Comparison of ENCODE assay signal across 1 cellular context in the genomic region with DNA sequence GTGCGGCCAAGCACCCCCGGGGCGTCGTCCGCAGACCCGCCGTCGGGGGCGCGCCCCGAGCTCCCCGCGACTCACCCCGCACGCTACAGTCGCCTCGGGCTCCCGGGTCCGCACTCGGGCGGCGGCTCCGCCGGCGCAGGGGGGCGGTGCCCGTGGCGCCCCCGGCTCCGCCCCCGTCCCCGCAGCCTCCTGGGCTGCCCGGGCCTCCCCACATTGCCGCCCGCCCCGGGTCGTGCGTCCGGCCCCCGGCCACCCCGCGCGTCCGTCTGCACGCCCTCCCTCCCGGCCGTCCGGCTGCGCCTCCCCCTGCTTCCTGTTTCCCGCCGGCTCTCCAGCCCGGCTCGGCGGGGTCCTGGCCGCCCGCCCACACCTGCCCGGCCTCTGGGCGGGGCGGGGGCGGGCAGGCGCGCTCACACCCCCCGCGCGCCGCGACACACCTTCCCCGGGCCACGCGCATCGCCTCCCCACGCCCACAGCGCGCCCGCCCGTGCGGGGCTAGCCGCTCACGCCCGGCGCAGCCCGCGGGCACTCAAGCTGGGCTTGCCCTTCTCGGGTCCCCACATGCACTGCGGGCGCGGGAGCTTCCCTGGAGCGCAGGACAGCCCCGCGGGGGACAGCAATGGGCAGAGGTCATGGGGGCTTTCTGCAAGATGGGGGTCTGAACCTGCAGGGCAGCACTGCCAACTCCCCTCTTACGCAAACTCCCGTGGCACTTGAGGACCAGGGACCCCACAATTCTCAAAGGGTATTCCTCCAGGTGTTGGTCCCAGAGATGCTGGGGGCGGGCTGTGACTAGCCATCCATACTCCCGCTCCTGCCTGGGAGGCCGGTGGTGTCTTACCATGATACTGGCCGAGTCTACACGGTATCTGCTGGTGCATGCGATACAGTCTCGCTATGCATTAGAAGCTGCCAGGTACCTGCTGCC.
TF ChIP-seq lines count a peak whose summit lies in the region.

A gene with protein sequence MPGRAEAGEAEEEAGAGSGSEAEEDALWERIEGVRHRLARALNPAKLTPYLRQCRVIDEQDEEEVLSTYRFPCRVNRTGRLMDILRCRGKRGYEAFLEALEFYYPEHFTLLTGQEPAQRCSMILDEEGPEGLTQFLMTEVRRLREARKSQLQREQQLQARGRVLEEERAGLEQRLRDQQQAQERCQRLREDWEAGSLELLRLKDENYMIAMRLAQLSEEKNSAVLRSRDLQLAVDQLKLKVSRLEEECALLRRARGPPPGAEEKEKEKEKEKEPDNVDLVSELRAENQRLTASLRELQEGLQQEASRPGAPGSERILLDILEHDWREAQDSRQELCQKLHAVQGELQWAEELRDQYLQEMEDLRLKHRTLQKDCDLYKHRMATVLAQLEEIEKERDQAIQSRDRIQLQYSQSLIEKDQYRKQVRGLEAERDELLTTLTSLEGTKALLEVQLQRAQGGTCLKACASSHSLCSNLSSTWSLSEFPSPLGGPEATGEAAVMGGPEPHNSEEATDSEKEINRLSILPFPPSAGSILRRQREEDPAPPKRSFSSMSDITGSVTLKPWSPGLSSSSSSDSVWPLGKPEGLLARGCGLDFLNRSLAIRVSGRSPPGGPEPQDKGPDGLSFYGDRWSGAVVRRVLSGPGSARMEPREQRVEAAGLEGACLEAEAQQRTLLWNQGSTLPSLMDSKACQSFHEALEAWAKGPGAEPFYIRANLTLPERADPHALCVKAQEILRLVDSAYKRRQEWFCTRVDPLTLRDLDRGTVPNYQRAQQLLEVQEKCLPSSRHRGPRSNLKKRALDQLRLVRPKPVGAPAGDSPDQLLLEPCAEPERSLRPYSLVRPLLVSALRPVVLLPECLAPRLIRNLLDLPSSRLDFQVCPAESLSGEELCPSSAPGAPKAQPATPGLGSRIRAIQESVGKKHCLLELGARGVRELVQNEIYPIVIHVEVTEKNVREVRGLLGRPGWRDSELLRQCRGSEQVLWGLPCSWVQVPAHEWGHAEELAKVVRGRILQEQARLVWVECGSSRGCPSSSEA (minus strand): TSS at position 148 of the 928 bp plus-strand sequence. CDS start 215 bp downstream, outside the sequence.

TF ChIP-seq in K562, 482 proteins besides CTCF, POLR2A, EP300 and RAD21 (continues in another document):
- TF ChIP-seq MAZ (CRISPR knock-in tag; conservative IDR thresholded peaks at IDR 0.05 in 1 of 2, IDR thresholded peaks at IDR 0.05 in 1 of 2): no peak
- TF ChIP-seq RBM34 (IDR thresholded peaks at IDR 0.05; ENCODE audit: borderline replicate concordance, insufficient read depth, low read length): no peak
- no peak for TF ChIP-seq ILF3 (IDR thresholded peaks at IDR 0.05; ENCODE audit: borderline replicate concordance)
- TF ChIP-seq, protein P1, sequence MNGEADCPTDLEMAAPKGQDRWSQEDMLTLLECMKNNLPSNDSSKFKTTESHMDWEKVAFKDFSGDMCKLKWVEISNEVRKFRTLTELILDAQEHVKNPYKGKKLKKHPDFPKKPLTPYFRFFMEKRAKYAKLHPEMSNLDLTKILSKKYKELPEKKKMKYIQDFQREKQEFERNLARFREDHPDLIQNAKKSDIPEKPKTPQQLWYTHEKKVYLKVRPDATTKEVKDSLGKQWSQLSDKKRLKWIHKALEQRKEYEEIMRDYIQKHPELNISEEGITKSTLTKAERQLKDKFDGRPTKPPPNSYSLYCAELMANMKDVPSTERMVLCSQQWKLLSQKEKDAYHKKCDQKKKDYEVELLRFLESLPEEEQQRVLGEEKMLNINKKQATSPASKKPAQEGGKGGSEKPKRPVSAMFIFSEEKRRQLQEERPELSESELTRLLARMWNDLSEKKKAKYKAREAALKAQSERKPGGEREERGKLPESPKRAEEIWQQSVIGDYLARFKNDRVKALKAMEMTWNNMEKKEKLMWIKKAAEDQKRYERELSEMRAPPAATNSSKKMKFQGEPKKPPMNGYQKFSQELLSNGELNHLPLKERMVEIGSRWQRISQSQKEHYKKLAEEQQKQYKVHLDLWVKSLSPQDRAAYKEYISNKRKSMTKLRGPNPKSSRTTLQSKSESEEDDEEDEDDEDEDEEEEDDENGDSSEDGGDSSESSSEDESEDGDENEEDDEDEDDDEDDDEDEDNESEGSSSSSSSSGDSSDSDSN (IDR thresholded peaks at IDR 0.05; ENCODE audit: borderline replicate concordance in 1 of 2, low read depth in 2 of 2, low read length in 2 of 2): 0 out of 4 replicates have a peak, but pooled peaks of 1 of the 2 experiments have one; percentile 50
- TF ChIP-seq RUNX1 (IDR thresholded peaks at IDR 0.05; ENCODE audit: low read depth): no peak
- no peak for TF ChIP-seq ZNF408 (CRISPR knock-in tag; IDR thresholded peaks at IDR 0.05; ENCODE audit: low read depth)
- TF ChIP-seq, protein P2, sequence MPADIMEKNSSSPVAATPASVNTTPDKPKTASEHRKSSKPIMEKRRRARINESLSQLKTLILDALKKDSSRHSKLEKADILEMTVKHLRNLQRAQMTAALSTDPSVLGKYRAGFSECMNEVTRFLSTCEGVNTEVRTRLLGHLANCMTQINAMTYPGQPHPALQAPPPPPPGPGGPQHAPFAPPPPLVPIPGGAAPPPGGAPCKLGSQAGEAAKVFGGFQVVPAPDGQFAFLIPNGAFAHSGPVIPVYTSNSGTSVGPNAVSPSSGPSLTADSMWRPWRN (IDR thresholded peaks at IDR 0.05; ENCODE audit: low read depth): no peak
- TF ChIP-seq, protein P3, sequence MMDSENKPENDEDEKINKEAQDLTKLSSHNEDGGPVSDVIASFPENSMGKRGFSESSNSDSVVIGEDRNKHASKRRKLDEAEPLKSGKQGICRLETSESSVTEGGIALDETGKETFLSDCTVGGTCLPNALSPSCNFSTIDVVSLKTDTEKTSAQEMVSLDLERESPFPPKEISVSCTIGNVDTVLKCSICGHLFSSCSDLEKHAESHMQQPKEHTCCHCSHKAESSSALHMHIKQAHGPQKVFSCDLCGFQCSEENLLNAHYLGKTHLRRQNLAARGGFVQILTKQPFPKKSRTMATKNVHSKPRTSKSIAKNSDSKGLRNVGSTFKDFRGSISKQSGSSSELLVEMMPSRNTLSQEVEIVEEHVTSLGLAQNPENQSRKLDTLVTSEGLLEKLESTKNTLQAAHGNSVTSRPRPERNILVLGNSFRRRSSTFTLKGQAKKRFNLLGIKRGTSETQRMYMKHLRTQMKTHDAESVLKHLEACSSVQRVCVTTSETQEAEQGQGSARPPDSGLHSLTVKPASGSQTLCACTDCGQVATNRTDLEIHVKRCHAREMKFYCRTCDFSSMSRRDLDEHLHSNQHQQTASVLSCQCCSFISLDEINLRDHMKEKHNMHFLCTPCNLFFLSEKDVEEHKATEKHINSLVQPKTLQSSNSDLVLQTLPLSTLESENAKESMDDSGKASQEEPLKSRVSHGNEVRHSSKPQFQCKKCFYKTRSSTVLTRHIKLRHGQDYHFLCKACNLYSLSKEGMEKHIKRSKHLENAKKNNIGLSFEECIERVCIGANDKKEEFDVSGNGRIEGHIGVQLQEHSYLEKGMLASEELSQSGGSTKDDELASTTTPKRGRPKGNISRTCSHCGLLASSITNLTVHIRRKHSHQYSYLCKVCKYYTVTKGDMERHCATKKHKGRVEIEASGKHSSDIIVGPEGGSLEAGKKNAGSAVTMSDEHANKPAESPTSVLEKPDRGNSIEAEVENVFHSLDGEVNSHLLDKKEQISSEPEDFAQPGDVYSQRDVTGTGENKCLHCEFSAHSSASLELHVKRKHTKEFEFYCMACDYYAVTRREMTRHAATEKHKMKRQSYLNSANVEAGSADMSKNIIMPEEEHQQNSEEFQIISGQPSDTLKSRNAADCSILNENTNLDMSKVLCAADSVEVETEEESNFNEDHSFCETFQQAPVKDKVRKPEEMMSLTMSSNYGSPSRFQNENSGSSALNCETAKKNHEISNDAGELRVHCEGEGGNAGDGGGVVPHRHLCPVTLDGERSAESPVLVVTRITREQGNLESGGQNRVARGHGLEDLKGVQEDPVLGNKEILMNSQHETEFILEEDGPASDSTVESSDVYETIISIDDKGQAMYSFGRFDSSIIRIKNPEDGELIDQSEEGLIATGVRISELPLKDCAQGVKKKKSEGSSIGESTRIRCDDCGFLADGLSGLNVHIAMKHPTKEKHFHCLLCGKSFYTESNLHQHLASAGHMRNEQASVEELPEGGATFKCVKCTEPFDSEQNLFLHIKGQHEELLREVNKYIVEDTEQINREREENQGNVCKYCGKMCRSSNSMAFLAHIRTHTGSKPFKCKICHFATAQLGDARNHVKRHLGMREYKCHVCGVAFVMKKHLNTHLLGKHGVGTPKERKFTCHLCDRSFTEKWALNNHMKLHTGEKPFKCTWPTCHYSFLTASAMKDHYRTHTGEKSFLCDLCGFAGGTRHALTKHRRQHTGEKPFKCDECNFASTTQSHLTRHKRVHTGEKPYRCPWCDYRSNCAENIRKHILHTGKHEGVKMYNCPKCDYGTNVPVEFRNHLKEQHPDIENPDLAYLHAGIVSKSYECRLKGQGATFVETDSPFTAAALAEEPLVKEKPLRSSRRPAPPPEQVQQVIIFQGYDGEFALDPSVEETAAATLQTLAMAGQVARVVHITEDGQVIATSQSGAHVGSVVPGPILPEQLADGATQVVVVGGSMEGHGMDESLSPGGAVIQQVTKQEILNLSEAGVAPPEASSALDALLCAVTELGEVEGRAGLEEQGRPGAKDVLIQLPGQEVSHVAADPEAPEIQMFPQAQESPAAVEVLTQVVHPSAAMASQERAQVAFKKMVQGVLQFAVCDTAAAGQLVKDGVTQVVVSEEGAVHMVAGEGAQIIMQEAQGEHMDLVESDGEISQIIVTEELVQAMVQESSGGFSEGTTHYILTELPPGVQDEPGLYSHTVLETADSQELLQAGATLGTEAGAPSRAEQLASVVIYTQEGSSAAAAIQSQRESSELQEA (IDR thresholded peaks at IDR 0.05; ENCODE audit: low read depth): no peak
- TF ChIP-seq NFATC3 (IDR thresholded peaks at IDR 0.05): no peak
- TF ChIP-seq CCNT2 (IDR thresholded peaks at IDR 0.05; ENCODE audit: borderline replicate concordance, extremely low read depth, insufficient read length, low read depth, low read length): peak; percentile 7
- no peak for TF ChIP-seq POU5F1 (IDR thresholded peaks at IDR 0.05; ENCODE audit: borderline replicate concordance, low read depth, low read length, partially characterized antibody)
- no peak for TF ChIP-seq PTRF (tag; IDR thresholded peaks at IDR 0.05)
- no peak for TF ChIP-seq STAG1 (CRISPR knock-in tag; IDR thresholded peaks at IDR 0.05; ENCODE audit: borderline replicate concordance)
- no peak for TF ChIP-seq CREBBP (IDR thresholded peaks at IDR 0.05; ENCODE audit: low read depth, low read length)
- no peak for TF ChIP-seq SIN3B (IDR thresholded peaks at IDR 0.05; ENCODE audit: low read depth)
- no peak for TF ChIP-seq SIN3A (IDR thresholded peaks at IDR 0.05; ENCODE audit: borderline replicate concordance in 2 of 2, control insufficient read depth in 1 of 2, low read depth in 2 of 2, low read length in 2 of 2)
- TF ChIP-seq BRD4 (IDR thresholded peaks at IDR 0.05): no peak
- no peak for TF ChIP-seq RFX7 (CRISPR knock-in tag; IDR thresholded peaks at IDR 0.05)
- TF ChIP-seq PCBP2 (IDR thresholded peaks at IDR 0.05; ENCODE audit: low read depth, low read length, poor library complexity, severe bottlenecking): no peak
- TF ChIP-seq ZNF764 (CRISPR knock-in tag; IDR thresholded peaks at IDR 0.05; ENCODE audit: low read depth): no peak
- no peak for TF ChIP-seq CAMTA2 (CRISPR knock-in tag; conservative IDR thresholded peaks at IDR 0.05)
- TF ChIP-seq, protein P4, sequence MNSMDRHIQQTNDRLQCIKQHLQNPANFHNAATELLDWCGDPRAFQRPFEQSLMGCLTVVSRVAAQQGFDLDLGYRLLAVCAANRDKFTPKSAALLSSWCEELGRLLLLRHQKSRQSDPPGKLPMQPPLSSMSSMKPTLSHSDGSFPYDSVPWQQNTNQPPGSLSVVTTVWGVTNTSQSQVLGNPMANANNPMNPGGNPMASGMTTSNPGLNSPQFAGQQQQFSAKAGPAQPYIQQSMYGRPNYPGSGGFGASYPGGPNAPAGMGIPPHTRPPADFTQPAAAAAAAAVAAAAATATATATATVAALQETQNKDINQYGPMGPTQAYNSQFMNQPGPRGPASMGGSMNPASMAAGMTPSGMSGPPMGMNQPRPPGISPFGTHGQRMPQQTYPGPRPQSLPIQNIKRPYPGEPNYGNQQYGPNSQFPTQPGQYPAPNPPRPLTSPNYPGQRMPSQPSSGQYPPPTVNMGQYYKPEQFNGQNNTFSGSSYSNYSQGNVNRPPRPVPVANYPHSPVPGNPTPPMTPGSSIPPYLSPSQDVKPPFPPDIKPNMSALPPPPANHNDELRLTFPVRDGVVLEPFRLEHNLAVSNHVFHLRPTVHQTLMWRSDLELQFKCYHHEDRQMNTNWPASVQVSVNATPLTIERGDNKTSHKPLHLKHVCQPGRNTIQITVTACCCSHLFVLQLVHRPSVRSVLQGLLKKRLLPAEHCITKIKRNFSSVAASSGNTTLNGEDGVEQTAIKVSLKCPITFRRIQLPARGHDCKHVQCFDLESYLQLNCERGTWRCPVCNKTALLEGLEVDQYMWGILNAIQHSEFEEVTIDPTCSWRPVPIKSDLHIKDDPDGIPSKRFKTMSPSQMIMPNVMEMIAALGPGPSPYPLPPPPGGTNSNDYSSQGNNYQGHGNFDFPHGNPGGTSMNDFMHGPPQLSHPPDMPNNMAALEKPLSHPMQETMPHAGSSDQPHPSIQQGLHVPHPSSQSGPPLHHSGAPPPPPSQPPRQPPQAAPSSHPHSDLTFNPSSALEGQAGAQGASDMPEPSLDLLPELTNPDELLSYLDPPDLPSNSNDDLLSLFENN (IDR thresholded peaks at IDR 0.05; ENCODE audit: low read depth in 2 of 2, low read length in 2 of 2): no peak
- 0 out of 2 replicates have a peak, but pooled peaks have one; percentile 33 for TF ChIP-seq GABPA (tag; conservative IDR thresholded peaks at IDR 0.05; ENCODE audit: low read depth)
- no peak for TF ChIP-seq CBX5 (IDR thresholded peaks at IDR 0.05; ENCODE audit: borderline replicate concordance, low read depth)
- TF ChIP-seq, protein P5, sequence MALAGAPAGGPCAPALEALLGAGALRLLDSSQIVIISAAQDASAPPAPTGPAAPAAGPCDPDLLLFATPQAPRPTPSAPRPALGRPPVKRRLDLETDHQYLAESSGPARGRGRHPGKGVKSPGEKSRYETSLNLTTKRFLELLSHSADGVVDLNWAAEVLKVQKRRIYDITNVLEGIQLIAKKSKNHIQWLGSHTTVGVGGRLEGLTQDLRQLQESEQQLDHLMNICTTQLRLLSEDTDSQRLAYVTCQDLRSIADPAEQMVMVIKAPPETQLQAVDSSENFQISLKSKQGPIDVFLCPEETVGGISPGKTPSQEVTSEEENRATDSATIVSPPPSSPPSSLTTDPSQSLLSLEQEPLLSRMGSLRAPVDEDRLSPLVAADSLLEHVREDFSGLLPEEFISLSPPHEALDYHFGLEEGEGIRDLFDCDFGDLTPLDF (CRISPR knock-in tag; IDR thresholded peaks at IDR 0.05): no peak
- no peak for TF ChIP-seq ZFX (CRISPR knock-in tag; IDR thresholded peaks at IDR 0.05)
- TF ChIP-seq, protein P6, sequence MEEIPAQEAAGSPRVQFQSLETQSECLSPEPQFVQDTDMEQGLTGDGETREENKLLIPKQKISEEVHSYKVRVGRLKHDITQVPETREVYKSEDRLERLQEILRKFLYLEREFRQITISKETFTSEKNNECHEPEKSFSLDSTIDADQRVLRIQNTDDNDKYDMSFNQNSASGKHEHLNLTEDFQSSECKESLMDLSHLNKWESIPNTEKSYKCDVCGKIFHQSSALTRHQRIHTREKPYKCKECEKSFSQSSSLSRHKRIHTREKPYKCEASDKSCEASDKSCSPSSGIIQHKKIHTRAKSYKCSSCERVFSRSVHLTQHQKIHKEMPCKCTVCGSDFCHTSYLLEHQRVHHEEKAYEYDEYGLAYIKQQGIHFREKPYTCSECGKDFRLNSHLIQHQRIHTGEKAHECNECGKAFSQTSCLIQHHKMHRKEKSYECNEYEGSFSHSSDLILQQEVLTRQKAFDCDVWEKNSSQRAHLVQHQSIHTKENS (CRISPR knock-in tag; IDR thresholded peaks at IDR 0.05): no peak
- TF ChIP-seq FOXK2 (conservative IDR thresholded peaks at IDR 0.05 in 1 of 2, IDR thresholded peaks at IDR 0.05 in 1 of 2; ENCODE audit: low read depth in 2 of 2): no peak
- TF ChIP-seq ZNF197 (CRISPR knock-in tag; IDR thresholded peaks at IDR 0.05; ENCODE audit: low read depth): no peak
- TF ChIP-seq POLR2B (IDR thresholded peaks at IDR 0.05; ENCODE audit: low read depth, partially characterized antibody): no peak
